Comparison of ENCODE assay signal across 10 cellular contexts in genomic region chr2:191670787-191671186, GRCh38.
"Had no signal": no experiment of that assay in that cellular context is flagged by ENCODE, and none has a peak within 500 bp of the region (broad histone marks: within the 10 kb centered on the region; RNA-seq: fewer than 3 reads in every experiment).

No MANE protein-coding gene starts in this region.

- FAIRE-seq: H1 had no signal

- H3K27ac ChIP-seq: GM23248 had no signal

- DNase-seq: GM23248, GOT3, H7, H9, HCEC 1CT, HFFc6 had no signal

- H3K9me3 ChIP-seq: HAP-1 had no signal

- H3K27ac Mint-ChIP-seq: GM23338, H9, HFFc6 had no signal

- H3K4me1 ChIP-seq: HAP-1 had no signal

- H3K4me2 ChIP-seq: GM23338 had no signal

- ATAC-seq: GM23338, HCT116 had no signal

- H2AFZ ChIP-seq: GM23248, GM23338 had no signal

- H3K9me3 Mint-ChIP-seq: GM23338, H9, HFFc6 had no signal

- H3K4me1 Mint-ChIP-seq: H9 had no signal

- H3K9ac ChIP-seq: GM23248 had no signal

- H3K4me3 Mint-ChIP-seq: GM23338, H9, HFFc6 had no signal

- H3K4me3 ChIP-seq: GM23248, GM23338, HAP-1 had no signal

- H3K36me3 ChIP-seq: HAP-1 had no signal
